ENCODE assay signal across 18 cellular contexts in the genomic region with DNA sequence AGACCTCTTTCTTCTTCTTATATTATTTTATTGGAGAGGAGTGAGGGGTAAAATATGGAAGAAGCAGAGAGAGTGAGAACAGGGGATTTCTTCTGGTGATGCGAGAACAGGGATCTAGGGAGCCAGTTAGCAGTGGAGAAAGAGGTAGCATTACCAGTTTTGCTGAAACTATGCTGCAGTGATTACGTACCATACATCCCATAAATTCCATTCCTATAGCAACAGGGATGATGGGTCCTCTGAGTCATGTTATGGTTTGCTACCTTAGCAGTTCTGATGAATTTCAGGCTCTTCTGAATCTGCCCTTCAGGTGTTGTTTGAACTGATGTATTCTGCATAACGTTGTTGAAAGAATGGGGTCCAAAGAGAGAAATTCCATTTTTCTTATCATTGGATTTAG.
DNase-seq lines count a peak whose midpoint lies in the region; ATAC-seq and TF ChIP-seq lines count a peak whose summit lies in the region.
"Had no signal": no experiment of that assay in that cellular context is flagged by ENCODE, and none has a peak within 500 bp of the region (broad histone marks: within the 10 kb centered on the region; RNA-seq: fewer than 3 reads in every experiment).

No MANE protein-coding gene starts in this region.

- POLR2A ChIA-PET in PC-3 (lab: Charles Lee; ENCODE audit: unreplicated experiment) = no interaction called here

- H3K9me3 ChIP-seq in PC-3 (ENCODE audit: low read length) (no peaks in the 10 kb centered on the region), smooth muscle cell (replicated peaks; ENCODE audit: low read depth) (no peaks in the 10 kb centered on the region), tibial nerve (no peaks in the 10 kb centered on the region)

- H3K27me3 ChIP-seq in PC-3 (ENCODE audit: low read length) = no peaks in the 10 kb centered on the region
- no peaks in the 10 kb centered on the region for H3K27me3 ChIP-seq in smooth muscle cell (ENCODE audit: low read depth)
- no peaks in the 10 kb centered on the region for H3K27me3 ChIP-seq in tibial nerve

- WGBS in smooth muscle cell (ENCODE audit: low lambda C conversion rate) = 85% methylated on average over 3 of the region's 3 CpGs
- 70 to 90% methylated on average over 3 of the region's 3 CpGs for WGBS in tibial nerve, 2 donors

- H3K36me3 ChIP-seq in PC-3 (ENCODE audit: low read depth, low read length) = no peaks in the 10 kb centered on the region
- no peaks in the 10 kb centered on the region for H3K36me3 ChIP-seq in smooth muscle cell (ENCODE audit: low read depth)
- H3K36me3 ChIP-seq in tibial nerve = no peaks in the 10 kb centered on the region

- H3K9ac ChIP-seq in PC-3 (ENCODE audit: low read length) (no peak overlapping the region), smooth muscle cell (ENCODE audit: low read depth) (no peak overlapping the region)

- ATAC-seq in PC-3 = peak; percentile 83

- H3K79me2 ChIP-seq in PC-3 (ENCODE audit: low read length) (no peaks in the 10 kb centered on the region), smooth muscle cell (ENCODE audit: low read depth) (no peaks in the 10 kb centered on the region)

- H2AFZ ChIP-seq in PC-3 (ENCODE audit: low read length) (no peak overlapping the region), smooth muscle cell (ENCODE audit: low read depth) (no peak overlapping the region)

- no peak for TF ChIP-seq EP300 in tibial nerve (IDR thresholded peaks at IDR 0.05)

- no peak for TF ChIP-seq CTCF in PC-3 (conservative IDR thresholded peaks at IDR 0.05; ENCODE audit: low read depth, low read length)
- no peak for TF ChIP-seq CTCF in smooth muscle cell (IDR thresholded peaks at IDR 0.05; ENCODE audit: borderline replicate concordance, insufficient read depth, poor library complexity, severe bottlenecking)
- no peak for TF ChIP-seq CTCF in tibial nerve (IDR thresholded peaks at IDR 0.05)

- BruUV-seq in PC-3 (replicated peaks; lab: Mats Ljungman, UMichigan) = no TSS peak

- CTCF ChIA-PET in PC-3 (lab: Charles Lee) = no interaction called here

- H3F3A ChIP-seq in PC-3 (ENCODE audit: low read length, unreplicated experiment) = no peaks in the 10 kb centered on the region
- H3F3A ChIP-seq in smooth muscle cell (ENCODE audit: low read depth) = no peaks in the 10 kb centered on the region

- intact Hi-C loops in PC-3 (cut with micrococcal nuclease) = no loop called here

- no peak overlapping the region for H3K4me3 ChIP-seq in PC-3 (ENCODE audit: low read length)
- H3K4me3 ChIP-seq in smooth muscle cell = no peak overlapping the region
- no peak overlapping the region for H3K4me3 ChIP-seq in tibial nerve

- H3K27ac ChIP-seq in PC-3 (ENCODE audit: low read length) (no peak overlapping the region), epithelial cell of prostate (no peak overlapping the region), smooth muscle cell (ENCODE audit: low read depth) (peak overlapping the region; percentile 63), tibial nerve (no peak overlapping the region)
- H3K27ac ChIP-seq: C4-2B had no signal

- H3K9me2 ChIP-seq in PC-3 (replicated peaks; ENCODE audit: low read length) = 0 out of 2 replicates have a peak, but pooled peaks cover 3% of the 10 kb centered on the region

- H4K20me1 ChIP-seq in PC-3 (ENCODE audit: low read length) = no peaks in the 10 kb centered on the region
- no peaks in the 10 kb centered on the region for H4K20me1 ChIP-seq in smooth muscle cell (ENCODE audit: low read depth)

- no peak for TF ChIP-seq POLR2A in tibial nerve (IDR thresholded peaks at IDR 0.05)

- H3K4me2 ChIP-seq in PC-3 (ENCODE audit: low read length) (peak overlapping the region; percentile 26; the same call in 1 of the 2 replicates), smooth muscle cell (no peak overlapping the region)

- H3K4me1 ChIP-seq in PC-3 (ENCODE audit: insufficient read depth, low read length) (peaks cover 16% of the 10 kb centered on the region), smooth muscle cell (ENCODE audit: low read depth) (no peaks in the 10 kb centered on the region), tibial nerve (peaks cover 0 to 11% (median 0%) of the 10 kb centered on the region in 4 donors)

- DNase-seq in SIG-M5 treated with dmso at 0.1 percent for 504 hours (lab: John Stamatoyannopoulos, UW; ENCODE audit: unreplicated experiment) (peak; percentile 8), SIG-M5 (lab: John Stamatoyannopoulos, UW) (no peak), PC-3 (peak; percentile 90), epithelial cell of prostate (ENCODE audit: low read depth, low spot score) (peak; percentile 5), smooth muscle cell (lab: John Stamatoyannopoulos, UW; ENCODE audit: unreplicated experiment) (no peak), tibial nerve (ENCODE audit: low spot score in 2 of 2) (no peak), NCI-H1930 (lab: John Stamatoyannopoulos, UW) (no peak), NK-92 (lab: John Stamatoyannopoulos, UW; ENCODE audit: unreplicated experiment) (no peak)
- DNase-seq: CD8-positive, alpha-beta memory T cell; GOT3; MM.1S; NCI-H1092; NCI-H1436; NCI-H187 treated with DMSO at 0.1 percent for 48 hours; NCI-H2171 treated with DMSO at 0.1 percent for 48 hours; NCI-H446; NCI-H526 had no signal

Comparison
In these comparisons a context has a peak if more than half of its experiments do, and no peak if none do; other contexts are left out.
1. DNase-seq: peak in SIG-M5 treated with dmso at 0.1 percent for 504 hours (single experiment), PC-3 (single experiment) and epithelial cell of prostate (single experiment); none in SIG-M5 (single experiment), smooth muscle cell (single experiment), tibial nerve (0 of 2), NCI-H1930 (0 of 2) and NK-92 (single experiment).